11 cellular contexts compared by ENCODE assay signal in the genomic region with DNA sequence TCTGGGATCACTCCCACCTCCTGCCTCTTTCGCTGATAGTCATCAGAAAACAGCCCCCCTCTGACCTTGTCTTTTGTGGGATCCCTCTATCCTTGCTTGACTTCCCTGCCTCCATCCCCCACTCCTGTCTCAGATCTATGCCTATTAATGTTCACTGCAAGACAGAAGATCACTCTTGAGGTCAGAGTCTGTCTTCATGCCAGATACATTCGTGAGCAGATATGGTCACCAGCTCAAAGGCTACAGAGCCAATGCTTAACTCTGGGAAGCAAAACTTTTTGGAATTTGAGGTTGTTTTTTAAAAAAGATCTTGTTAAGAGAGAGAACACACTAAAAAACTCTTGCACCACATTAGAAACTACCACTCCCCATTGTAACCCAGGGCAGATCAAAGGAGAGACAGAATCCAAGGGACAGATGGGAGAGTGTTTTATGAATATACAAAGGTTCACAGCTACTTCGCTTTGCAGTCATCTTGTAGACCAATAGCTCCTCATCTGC. TPM values are rescaled to one million over a fixed set of nuclear protein-coding genes. Genes with fewer than 3 reads are reported as not detected.
A peak's percentile ranks its signal among the peaks of the same experiment; 100 is the strongest.
DNase-seq lines count a peak whose midpoint lies in the region; ATAC-seq and TF ChIP-seq lines count a peak whose summit lies in the region.
"Had no signal": no experiment of that assay in that cellular context is flagged by ENCODE, and none has a peak within 500 bp of the region (broad histone marks: within the 10 kb centered on the region; RNA-seq: fewer than 3 reads in every experiment).

No MANE protein-coding gene starts in this region.

- ATAC-seq in HCT116: no peak
- no peak for ATAC-seq in HG02610 (IDR thresholded peaks at IDR 0.05; ENCODE audit: unreplicated experiment)
- ATAC-seq: activated CD8-positive, alpha-beta T cell treated with anti-CD3 and anti-CD28 coated beads for 36 hours had no signal

- H3K79me2 ChIP-seq in HCT116 (ENCODE audit: insufficient read depth, low read length): peaks cover 99% of the 10 kb centered on the region

- RAD21 ChIA-PET in HCT116 (lab: Charles Lee; ENCODE audit: low non-redundant PET in 1 of 2, low total read pairs in 2 of 2, uncharacterized antibody in 2 of 2, unreplicated experiment in 2 of 2): interaction anchor here in 1 of 2 experiments (0.5 kb wide), 1 partner anchor 89 kb away, joined by 3 read pairs; no protein-coding TSS in a partner anchor

- no peaks in the 10 kb centered on the region for H3K9me2 ChIP-seq in HCT116 (ENCODE audit: insufficient read depth)

- H2AFZ ChIP-seq in HCT116 (ENCODE audit: low read depth, low read length, poor library complexity, severe bottlenecking): no peak overlapping the region

- H3K27ac ChIP-seq in HCT116 (ENCODE audit: low read depth, low read length) (0 out of 2 replicates have a peak overlapping the region, but pooled peaks have one; percentile 1), caudate nucleus (ENCODE audit: low read depth, low read length) (peak overlapping the region; percentile 89), layer of hippocampus (ENCODE audit: low read depth, low read length) (peak overlapping the region; percentile 60), stomach (peak overlapping the region; percentile 92 to 100 (median 99))

- peaks cover 0 to 35% of the 10 kb centered on the region in 2 experiments; a peak in 3 of 4 replicates for H3K4me1 ChIP-seq in HCT116 (ENCODE audit: control insufficient read depth in 1 of 2, insufficient read depth in 2 of 2, low read length in 2 of 2)
- peaks cover 97 to 100% (median 100%) of the 10 kb centered on the region in 4 donors for H3K4me1 ChIP-seq in stomach

- TF ChIP-seq POLR2A in HCT116 (IDR thresholded peaks at IDR 0.05; ENCODE audit: borderline replicate concordance, extremely low read depth, insufficient read depth, insufficient read length): no peak
- TF ChIP-seq POLR2A in stomach (IDR thresholded peaks at IDR 0.05): no peak

- POLR2A ChIA-PET in HCT116 (lab: Charles Lee): interaction anchor here (0.5 kb wide), 1 partner anchor 76 kb away, joined by 3 read pairs; no protein-coding TSS in a partner anchor

- H3K27me3 ChIP-seq in HCT116 (ENCODE audit: insufficient read depth, low read length) (no peaks in the 10 kb centered on the region), layer of hippocampus (ENCODE audit: control insufficient read depth, insufficient read depth, low read length) (no peaks in the 10 kb centered on the region), stomach (no peaks in the 10 kb centered on the region)

- CTCF ChIA-PET in HCT116 (lab: Charles Lee): interaction anchor here (1.4 kb wide), 1 partner anchor 42 kb away, joined by 5 read pairs; no protein-coding TSS in a partner anchor

- H3K9ac ChIP-seq in HCT116 (ENCODE audit: low read length): no peak overlapping the region

- WGBS in stomach, 5 donors: 41 to 52% (median 46%) methylated on average over 3 of the region's 3 CpGs

- no peak for DNase-seq in HCT116 (ENCODE audit: low read depth, low spot score)
- no peak for DNase-seq in caudate nucleus (lab: John Stamatoyannopoulos, UW)
- DNase-seq in stomach: no peak
- DNase-seq in NCI-H146 treated with DMSO at 0.1 percent for 48 hours (lab: John Stamatoyannopoulos, UW; ENCODE audit: unreplicated experiment): no peak
- no peak for DNase-seq in occipital lobe (lab: John Stamatoyannopoulos, UW)
- no peak for DNase-seq in amniotic stem cell (lab: John Stamatoyannopoulos, UW)
- DNase-seq: activated CD8-positive, alpha-beta T cell treated with anti-CD3 and anti-CD28 coated beads for 36 hours; NK-92 treated with Interleukin-12 subunit alpha and Interleukin-12 subunit beta, amount 100 ng/mL, for 24 hours had no signal

- no peak for TF ChIP-seq RAD21 in HCT116 (IDR thresholded peaks at IDR 0.05; ENCODE audit: low read depth)

- intact Hi-C loops in HCT116 (cut with micrococcal nuclease) (no loop called here), stomach (cut with DNase I; ENCODE audit: low total_unique reads) (no loop called here)

- peaks cover 11% of the 10 kb centered on the region; the same call in 1 of the 2 replicates for H4K20me1 ChIP-seq in HCT116 (ENCODE audit: insufficient read depth)

- no peak for TF ChIP-seq CTCF in HCT116 (IDR thresholded peaks at IDR 0.05 in 2 of 3, conservative IDR thresholded peaks at IDR 0.05 in 1 of 3; ENCODE audit: borderline replicate concordance in 1 of 3, insufficient read depth in 1 of 3, low read depth in 2 of 3, low read length in 2 of 3)
- TF ChIP-seq CTCF in stomach (IDR thresholded peaks at IDR 0.05): no peak

- no peak overlapping the region for H3K4me3 ChIP-seq in HCT116 (replicated peaks in 1 of 2; ENCODE audit: low read depth in 1 of 2, low read length in 2 of 2)
- H3K4me3 ChIP-seq in stomach: peak overlapping the region in 2 of 4 donors; percentile 19 to 43

- H3K9me3 ChIP-seq in HCT116 (ENCODE audit: control insufficient read depth in 1 of 2, insufficient read depth in 1 of 2, low read depth in 1 of 2, low read length in 2 of 2): no peaks in the 10 kb centered on the region
- no peaks in the 10 kb centered on the region for H3K9me3 ChIP-seq in stomach

- H3K4me2 ChIP-seq in HCT116 (ENCODE audit: low read length): no peak overlapping the region

- no TSS peak for BruUV-seq in HCT116 (replicated peaks; lab: Mats Ljungman, UMichigan)

- H3K36me3 ChIP-seq in HCT116 (ENCODE audit: control insufficient read depth in 1 of 2, insufficient read depth in 2 of 2, low read length in 2 of 2) (peaks cover 46 to 54% of the 10 kb centered on the region in 2 experiments), stomach (peaks cover 0 to 25% (median 15%) of the 10 kb centered on the region in 4 donors)

- TF ChIP-seq EP300 in stomach (IDR thresholded peaks at IDR 0.05): no peak

TF ChIP-seq in HCT116, 20 proteins besides CTCF, POLR2A, EP300 and RAD21:
- TF ChIP-seq, protein P1, sequence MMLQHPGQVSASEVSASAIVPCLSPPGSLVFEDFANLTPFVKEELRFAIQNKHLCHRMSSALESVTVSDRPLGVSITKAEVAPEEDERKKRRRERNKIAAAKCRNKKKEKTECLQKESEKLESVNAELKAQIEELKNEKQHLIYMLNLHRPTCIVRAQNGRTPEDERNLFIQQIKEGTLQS (IDR thresholded peaks at IDR 0.05): no peak
- no peak for TF ChIP-seq ELF1 (IDR thresholded peaks at IDR 0.05; ENCODE audit: borderline replicate concordance, low read depth)

RNA-seq across cellular contexts. Expression of gene A3GALT2, which starts 17.1 kb away (rescaled TPM):
- total RNA-seq in HCT116 (2021; ENCODE audit: unreplicated experiment) (not detected), stomach (not detected), occipital lobe (not detected)
- polyA plus RNA-seq in HCT116 (2012): not detected in 2 replicates
- not detected for polyA plus RNA-seq in stomach
- total RNA-seq: activated CD8-positive, alpha-beta T cell treated with anti-CD3 and anti-CD28 coated beads for 36 hours; HT1080 had no signal

Comparison
In these comparisons a context has a peak if more than half of its experiments do, and no peak if none do; other contexts are left out.
1. H3K27ac ChIP-seq: peak in every context shown above with its lines; median percentile 99 in stomach; 89 in caudate nucleus; 60 in layer of hippocampus; 1 in HCT116.